In genomic region chr5:35600591-35600990, GRCh38 we compare ENCODE assay signal across 5 cellular contexts. TPM values are rescaled to one million over a fixed set of nuclear protein-coding genes. Genes with fewer than 3 reads are reported as not detected.
"Had no signal": no experiment of that assay in that cellular context is flagged by ENCODE, and none has a peak within 500 bp of the region (broad histone marks: within the 10 kb centered on the region; RNA-seq: fewer than 3 reads in every experiment).

No MANE protein-coding gene starts in this region.

- H3K4me3 Mint-ChIP-seq: IgD-negative memory B cell had no signal

- DNase-seq: IMR-90, KBM-7 had no signal

- H3K27me3 Mint-ChIP-seq: IgD-negative memory B cell had no signal

- H3K27ac Mint-ChIP-seq: IgD-negative memory B cell had no signal

- H3K4me1 Mint-ChIP-seq: IgD-negative memory B cell had no signal

- H3K27ac ChIP-seq: HL-60 had no signal

- H3K4me3 ChIP-seq: K562 had no signal

RNA-seq across cellular contexts. Expression of gene SPEF2, which starts 17.1 kb away (rescaled TPM):
- polyA plus RNA-seq: IgD-negative memory B cell had no signal
